15 cellular contexts compared by ENCODE assay signal in the genomic region with DNA sequence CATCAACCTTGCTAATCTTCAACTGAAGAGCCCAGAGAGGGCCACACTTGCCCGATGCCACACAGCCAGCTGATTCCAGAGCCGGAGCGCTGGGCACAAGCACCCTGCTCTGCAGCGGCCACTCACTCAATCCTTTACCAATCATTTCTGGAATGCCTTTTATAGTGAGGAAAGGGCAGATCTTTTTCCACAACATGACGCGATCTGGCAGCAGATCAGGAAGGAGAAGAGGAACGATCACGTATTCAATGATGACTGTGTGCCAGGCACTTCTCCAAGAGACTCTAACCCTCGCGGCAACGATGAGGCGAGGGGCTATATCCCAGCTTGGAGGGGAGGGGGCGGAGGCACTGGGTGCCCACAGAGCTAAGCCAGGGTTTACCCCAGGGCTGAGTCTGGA. TPM values are rescaled to one million over a fixed set of nuclear protein-coding genes. Genes with fewer than 3 reads are reported as not detected.
DNase-seq lines count a peak whose midpoint lies in the region; ATAC-seq and TF ChIP-seq lines count a peak whose summit lies in the region.
"Had no signal": no experiment of that assay in that cellular context is flagged by ENCODE, and none has a peak within 500 bp of the region (broad histone marks: within the 10 kb centered on the region; RNA-seq: fewer than 3 reads in every experiment).

No MANE protein-coding gene starts in this region.

- no peaks in the 10 kb centered on the region for H3K27me3 ChIP-seq in SK-N-SH (ENCODE audit: insufficient read depth)
- H3K27me3 ChIP-seq: SJCRH30 had no signal

- H3K9ac ChIP-seq in SK-N-SH = no peak overlapping the region

- no peak overlapping the region for H3K27ac ChIP-seq in OCI-LY7 (ENCODE audit: low read depth, low read length, poor library complexity, severe bottlenecking)
- H3K27ac ChIP-seq in SK-N-SH (ENCODE audit: low read depth in 2 of 2, low read length in 1 of 2) = no peak overlapping the region
- H3K27ac ChIP-seq: HL-60, SJCRH30 had no signal

- BruUV-seq in OCI-LY7 (replicated peaks; lab: Mats Ljungman, UMichigan) = no TSS peak

- no peak for TF ChIP-seq EP300 in SK-N-SH (IDR thresholded peaks at IDR 0.05; ENCODE audit: borderline replicate concordance in 1 of 2, low read depth in 1 of 2, low read length in 1 of 2)

- H4K20me1 ChIP-seq in OCI-LY7 (ENCODE audit: insufficient read depth, low read length) (no peaks in the 10 kb centered on the region), SK-N-SH (ENCODE audit: insufficient read depth) (no peaks in the 10 kb centered on the region)

- H3K36me3 ChIP-seq in OCI-LY7 (ENCODE audit: insufficient read depth, low read length) (no peaks in the 10 kb centered on the region), SK-N-SH (replicated peaks in 1 of 2; ENCODE audit: control insufficient read depth in 1 of 2, insufficient read depth in 2 of 2, low read length in 1 of 2) (no peaks in the 10 kb centered on the region)
- H3K36me3 ChIP-seq: SJCRH30 had no signal

- H2AFZ ChIP-seq in OCI-LY7 (ENCODE audit: low read length) = no peak overlapping the region
- H2AFZ ChIP-seq in SK-N-SH (ENCODE audit: low read depth) = no peak overlapping the region

- peak overlapping the region; percentile 46 for H3K4me2 ChIP-seq in OCI-LY7 (ENCODE audit: low read length)
- H3K4me2 ChIP-seq in SK-N-SH = no peak overlapping the region

- POLR2A ChIA-PET in OCI-LY7 (lab: Charles Lee) = no interaction called here
- POLR2A ChIA-PET in SK-N-SH (lab: Yijun Ruan, JAX) = no interaction called here

- WGBS in SK-N-SH (ENCODE audit: low lambda C conversion rate) = 81% methylated on average over 10 of the region's 13 CpGs

- H3F3A ChIP-seq in SK-N-SH (replicated peaks; ENCODE audit: insufficient read depth) = no peaks in the 10 kb centered on the region

- CTCF ChIA-PET in OCI-LY7 (lab: Charles Lee; ENCODE audit: unreplicated experiment) (no interaction called here), SK-N-SH (lab: Yijun Ruan, JAX) (interaction anchor here (3.2 kb wide), 1 partner anchor 30 kb away, joined by 7 read pairs; no protein-coding TSS in a partner anchor)

- H3K9me2 ChIP-seq in OCI-LY7 (ENCODE audit: insufficient read depth, low read length) = no peaks in the 10 kb centered on the region
- H3K9me2 ChIP-seq in SK-N-SH = no peaks in the 10 kb centered on the region

- DNase-seq in EL = peak; percentile 34
- no peak for DNase-seq in OCI-LY7 (ENCODE audit: low spot score)
- peak; percentile 19 for DNase-seq in dermis blood vessel endothelial cell
- DNase-seq in cortex of kidney (lab: John Stamatoyannopoulos, UW) = no peak
- DNase-seq in activated naive CD4-positive, alpha-beta T cell (lab: John Stamatoyannopoulos, UW) = no peak
- DNase-seq in SK-N-SH = no peak
- DNase-seq: DMS53, GDM1, GOT3, KBM-7, NCI-H2081 treated with DMSO at 0.1 percent for 48 hours, NCI-H524, SJCRH30 had no signal

- H3K4me1 ChIP-seq in OCI-LY7 (ENCODE audit: insufficient read depth, low read length, poor library complexity, severe bottlenecking) = peaks cover 30% of the 10 kb centered on the region
- H3K4me1 ChIP-seq in SK-N-SH (ENCODE audit: control insufficient read depth in 1 of 2, insufficient read depth in 2 of 2, low read depth in 1 of 2, low read length in 1 of 2) = peaks cover 0 to 3% of the 10 kb centered on the region in 2 experiments; a peak in 1 of 4 replicates

- TF ChIP-seq RAD21 in SK-N-SH (IDR thresholded peaks at IDR 0.05; ENCODE audit: low read length) = no peak

- no peak for TF ChIP-seq CTCF in OCI-LY7 (conservative IDR thresholded peaks at IDR 0.05; ENCODE audit: low read length)
- TF ChIP-seq CTCF in SK-N-SH (IDR thresholded peaks at IDR 0.05) = no peak

- H3K4me3 ChIP-seq in OCI-LY7 (ENCODE audit: low read depth, low read length, poor library complexity, severe bottlenecking) (no peak overlapping the region), SK-N-SH (ENCODE audit: low read depth in 2 of 2, low read length in 1 of 2) (no peak overlapping the region)
- H3K4me3 ChIP-seq: SJCRH30 had no signal

- ATAC-seq in GM21381 (IDR thresholded peaks at IDR 0.05; ENCODE audit: unreplicated experiment) = no peak

- H3K9me3 ChIP-seq in OCI-LY7 (ENCODE audit: low read length) (no peaks in the 10 kb centered on the region), SK-N-SH (no peaks in the 10 kb centered on the region)
- H3K9me3 ChIP-seq: SJCRH30 had no signal

- intact Hi-C loops in OCI-LY7 (cut with micrococcal nuclease; ENCODE audit: unreplicated experiment) = no loop called here

- H3K79me2 ChIP-seq in OCI-LY7 (ENCODE audit: insufficient read depth, low read depth, low read length) (no peaks in the 10 kb centered on the region), SK-N-SH (ENCODE audit: insufficient read depth) (no peaks in the 10 kb centered on the region)

TF ChIP-seq in SK-N-SH, 30 proteins besides CTCF, POLR2A, EP300 and RAD21:
- TF ChIP-seq RCOR1 (IDR thresholded peaks at IDR 0.05; ENCODE audit: low read length) (no peak), SIN3A (IDR thresholded peaks at IDR 0.05; ENCODE audit: borderline replicate concordance, low read depth, low read length) (no peak), FOSL2 (IDR thresholded peaks at IDR 0.05; ENCODE audit: borderline replicate concordance, low read depth) (no peak), FOXJ3 (CRISPR knock-in tag; IDR thresholded peaks at IDR 0.05) (no peak), RXRA (IDR thresholded peaks at IDR 0.05; ENCODE audit: borderline replicate concordance, low read depth) (no peak), JUND (IDR thresholded peaks at IDR 0.05) (no peak)
- TF ChIP-seq, protein P1, sequence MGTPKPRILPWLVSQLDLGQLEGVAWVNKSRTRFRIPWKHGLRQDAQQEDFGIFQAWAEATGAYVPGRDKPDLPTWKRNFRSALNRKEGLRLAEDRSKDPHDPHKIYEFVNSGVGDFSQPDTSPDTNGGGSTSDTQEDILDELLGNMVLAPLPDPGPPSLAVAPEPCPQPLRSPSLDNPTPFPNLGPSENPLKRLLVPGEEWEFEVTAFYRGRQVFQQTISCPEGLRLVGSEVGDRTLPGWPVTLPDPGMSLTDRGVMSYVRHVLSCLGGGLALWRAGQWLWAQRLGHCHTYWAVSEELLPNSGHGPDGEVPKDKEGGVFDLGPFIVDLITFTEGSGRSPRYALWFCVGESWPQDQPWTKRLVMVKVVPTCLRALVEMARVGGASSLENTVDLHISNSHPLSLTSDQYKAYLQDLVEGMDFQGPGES (IDR thresholded peaks at IDR 0.05; ENCODE audit: low read depth, low read length) = no peak
- TF ChIP-seq, protein P2, sequence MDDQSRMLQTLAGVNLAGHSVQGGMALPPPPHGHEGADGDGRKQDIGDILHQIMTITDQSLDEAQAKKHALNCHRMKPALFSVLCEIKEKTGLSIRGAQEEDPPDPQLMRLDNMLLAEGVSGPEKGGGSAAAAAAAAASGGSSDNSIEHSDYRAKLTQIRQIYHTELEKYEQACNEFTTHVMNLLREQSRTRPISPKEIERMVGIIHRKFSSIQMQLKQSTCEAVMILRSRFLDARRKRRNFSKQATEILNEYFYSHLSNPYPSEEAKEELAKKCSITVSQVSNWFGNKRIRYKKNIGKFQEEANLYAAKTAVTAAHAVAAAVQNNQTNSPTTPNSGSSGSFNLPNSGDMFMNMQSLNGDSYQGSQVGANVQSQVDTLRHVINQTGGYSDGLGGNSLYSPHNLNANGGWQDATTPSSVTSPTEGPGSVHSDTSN (IDR thresholded peaks at IDR 0.05) = no peak
- TF ChIP-seq, protein P3, sequence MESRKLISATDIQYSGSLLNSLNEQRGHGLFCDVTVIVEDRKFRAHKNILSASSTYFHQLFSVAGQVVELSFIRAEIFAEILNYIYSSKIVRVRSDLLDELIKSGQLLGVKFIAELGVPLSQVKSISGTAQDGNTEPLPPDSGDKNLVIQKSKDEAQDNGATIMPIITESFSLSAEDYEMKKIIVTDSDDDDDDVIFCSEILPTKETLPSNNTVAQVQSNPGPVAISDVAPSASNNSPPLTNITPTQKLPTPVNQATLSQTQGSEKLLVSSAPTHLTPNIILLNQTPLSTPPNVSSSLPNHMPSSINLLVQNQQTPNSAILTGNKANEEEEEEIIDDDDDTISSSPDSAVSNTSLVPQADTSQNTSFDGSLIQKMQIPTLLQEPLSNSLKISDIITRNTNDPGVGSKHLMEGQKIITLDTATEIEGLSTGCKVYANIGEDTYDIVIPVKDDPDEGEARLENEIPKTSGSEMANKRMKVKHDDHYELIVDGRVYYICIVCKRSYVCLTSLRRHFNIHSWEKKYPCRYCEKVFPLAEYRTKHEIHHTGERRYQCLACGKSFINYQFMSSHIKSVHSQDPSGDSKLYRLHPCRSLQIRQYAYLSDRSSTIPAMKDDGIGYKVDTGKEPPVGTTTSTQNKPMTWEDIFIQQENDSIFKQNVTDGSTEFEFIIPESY (IDR thresholded peaks at IDR 0.05; ENCODE audit: borderline replicate concordance, low read depth) = no peak

RNA-seq across cellular contexts. Expression of a gene that starts 56.3 kb away (rescaled TPM):
- 55.6 and 56.0 TPM in 2 replicates for total RNA-seq in OCI-LY7 (2014; rRNA removed; shearing (Covaris generic))
- 71.1 and 77.8 TPM in 2 replicates for total RNA-seq in OCI-LY7 (2022)
- total RNA-seq in dermis blood vessel endothelial cell = 25.7 and 29.0 TPM in 2 replicates
- polyA plus RNA-seq in SK-N-SH (2012; rRNA removed) = 8.5 and 9.4 TPM in 2 replicates
- polyA plus RNA-seq in SK-N-SH (2012; cell fraction: cytosol; rRNA removed) = 5.1 and 7.1 TPM in 2 replicates
- 5.9 and 6.7 TPM in 2 replicates for polyA plus RNA-seq in SK-N-SH (2012; cell fraction: nucleus; rRNA removed)

Comparison
In these comparisons a context has a peak if more than half of its experiments do, and no peak if none do; other contexts are left out.
1. DNase-seq: peak in EL (single experiment) and dermis blood vessel endothelial cell (single experiment); none in OCI-LY7 (single experiment), cortex of kidney (single experiment), activated naive CD4-positive, alpha-beta T cell (0 of 4) and SK-N-SH (single experiment).